ENCODE assay signal across 8 cellular contexts in genomic region chrX:103688949-103689348, GRCh38. TPM values are rescaled to one million over a fixed set of nuclear protein-coding genes. Genes with fewer than 3 reads are reported as not detected.
DNase-seq lines count a peak whose midpoint lies in the region; ATAC-seq and TF ChIP-seq lines count a peak whose summit lies in the region.

No MANE protein-coding gene starts in this region.

- H3K9me3 ChIP-seq in RWPE2 (ENCODE audit: severe bottlenecking) (no peaks in the 10 kb centered on the region), skeletal muscle satellite cell (replicated peaks; ENCODE audit: low read length) (no peaks in the 10 kb centered on the region)

- H3K27ac ChIP-seq in RWPE2 (ENCODE audit: poor library complexity, severe bottlenecking), result no peak overlapping the region

- H3K4me2 ChIP-seq in skeletal muscle satellite cell (ENCODE audit: low read length), result peak overlapping the region; percentile 85

- peak overlapping the region; percentile 91 for H3K9ac ChIP-seq in skeletal muscle satellite cell (ENCODE audit: low read depth, low read length)

- no peak overlapping the region for H3K4me3 ChIP-seq in RWPE2 (ENCODE audit: severe bottlenecking)
- no peak overlapping the region for H3K4me3 ChIP-seq in fibroblast of the aortic adventitia (ENCODE audit: low read depth, low read length)
- H3K4me3 ChIP-seq in skeletal muscle satellite cell (ENCODE audit: low read length), result no peak overlapping the region

- H3K36me3 ChIP-seq in RWPE2 (ENCODE audit: low read depth) (peaks cover 22% of the 10 kb centered on the region), skeletal muscle satellite cell (ENCODE audit: insufficient read depth, low read length) (peaks cover 13% of the 10 kb centered on the region)

- no peaks in the 10 kb centered on the region for H3K27me3 ChIP-seq in RWPE2 (ENCODE audit: insufficient read depth, poor library complexity, severe bottlenecking)
- H3K27me3 ChIP-seq in skeletal muscle satellite cell (ENCODE audit: control insufficient read depth, insufficient read depth, low read length), result peaks cover 3% of the 10 kb centered on the region

- ATAC-seq in RWPE2 (ENCODE audit: low read depth), result no peak
- no peak for ATAC-seq in HG03520 (IDR thresholded peaks at IDR 0.05; ENCODE audit: unreplicated experiment)
- no peak for ATAC-seq in left lobe of liver

- DNase-seq in DMS153 (lab: John Stamatoyannopoulos, UW) (peak; percentile 6), LHCN-M2 (ENCODE audit: low read depth) (peak; percentile 30), RWPE2 (ENCODE audit: low spot score) (no peak), fibroblast of the aortic adventitia (ENCODE audit: low read depth) (peak; percentile 58), 8988T (no peak), left lobe of liver (ENCODE audit: low spot score) (no peak)

- peak; percentile 57 for TF ChIP-seq CTCF in RWPE2 (IDR thresholded peaks at IDR 0.05; ENCODE audit: poor library complexity, severe bottlenecking)
- peak; percentile 59 for TF ChIP-seq CTCF in fibroblast of the aortic adventitia (IDR thresholded peaks at IDR 0.05; ENCODE audit: insufficient read depth, low read length)

- no peaks in the 10 kb centered on the region for H3K4me1 ChIP-seq in RWPE2 (ENCODE audit: insufficient read depth, poor library complexity, severe bottlenecking)
- peaks cover 8% of the 10 kb centered on the region for H3K4me1 ChIP-seq in skeletal muscle satellite cell (ENCODE audit: control insufficient read depth, insufficient read depth, low read length)

RNA-seq across cellular contexts. Expression of gene MORF4L2, which starts 2.5 kb away (rescaled TPM):
- total RNA-seq in LHCN-M2 (2014; rRNA removed) (702 and 722 TPM in 2 replicates), fibroblast of the aortic adventitia (ENCODE audit: low replicate concordance) (641 and 741 TPM in 2 replicates), left lobe of liver (133 TPM)
- 413 TPM for polyA plus RNA-seq in LHCN-M2 (2012)
- 966 and 1,232 TPM in 2 replicates for total RNA-seq in skeletal muscle satellite cell (2012; rRNA removed)

RNA-seq across cellular contexts. Expression of gene TMEM31, which starts 21.8 kb away (rescaled TPM):
- total RNA-seq in LHCN-M2 (2014; rRNA removed) (not detected in 2 replicates), fibroblast of the aortic adventitia (ENCODE audit: low replicate concordance) (not detected in 2 replicates), left lobe of liver (not detected)
- 0.09 TPM for polyA plus RNA-seq in LHCN-M2 (2012)
- not detected in 2 replicates for total RNA-seq in skeletal muscle satellite cell (2012; rRNA removed)

Comparison
In these comparisons a context has a peak if more than half of its experiments do, and no peak if none do; other contexts are left out.
1. DNase-seq: peak in DMS153 (single experiment), LHCN-M2 (single experiment) and fibroblast of the aortic adventitia (single experiment); none in RWPE2 (single experiment), 8988T (single experiment) and left lobe of liver (single experiment).